9 cellular contexts compared by ENCODE assay signal in genomic region chr11:112837162-112837826, GRCh38.
DNase-seq lines count a peak whose midpoint lies in the region; ATAC-seq and TF ChIP-seq lines count a peak whose summit lies in the region.
"Had no signal": no experiment of that assay in that cellular context is flagged by ENCODE, and none has a peak within 500 bp of the region (broad histone marks: within the 10 kb centered on the region; RNA-seq: fewer than 3 reads in every experiment).

No MANE protein-coding gene starts in this region.

- no peaks in the 10 kb centered on the region for H3K9me3 ChIP-seq in mammary epithelial cell (replicated peaks; ENCODE audit: insufficient read depth, low read length)
- H3K9me3 ChIP-seq in Panc1 (ENCODE audit: control insufficient read depth, insufficient read depth, low read depth, low read length), result no peaks in the 10 kb centered on the region
- H3K9me3 ChIP-seq in thyroid gland, result no peaks in the 10 kb centered on the region
- H3K9me3 ChIP-seq: BLaER1 treated with 17β-estradiol and CSF1 and Interleukin-3, amounts not matched to agents 10 nM and 100 nM had no signal

- H3K27me3 Mint-ChIP-seq in MCF 10A (ENCODE audit: insufficient read depth, unreplicated experiment), result peaks cover 15% of the 10 kb centered on the region
- H3K27me3 Mint-ChIP-seq in stimulated activated naive B cell treated with anti-CD40 and anti-IgM and Interleukin-4, amounts not matched to agents 10 μg/mL and 1 μg/mL and 100 μg/mL, for 72 hours, result no peaks in the 10 kb centered on the region

- H3K4me1 Mint-ChIP-seq in MCF 10A (ENCODE audit: insufficient read depth, unreplicated experiment), result no peaks in the 10 kb centered on the region
- H3K4me1 Mint-ChIP-seq in stimulated activated naive B cell treated with anti-CD40 and anti-IgM and Interleukin-4, amounts not matched to agents 10 μg/mL and 1 μg/mL and 100 μg/mL, for 72 hours, result no peaks in the 10 kb centered on the region

- in situ Hi-C loops in mammary epithelial cell (cut with MboI; ENCODE audit: low sequenced_read_pairs in 2 of 2) (no loop called here), Panc1 (cut with HindIII; ENCODE audit: low pct_unique_long_range_greater_than_20kb, low sequenced_read_pairs) (no loop called here)

- CTCF ChIA-PET in MCF 10A (lab: Yijun Ruan, JAX), result interaction anchor here (0.6 to 2.7 kb wide), 10 partner anchors 13 to 453 kb away, joined by 3 to 14 read pairs (median 3); no protein-coding TSS in a partner anchor
- CTCF ChIA-PET in mammary epithelial cell (lab: Charles Lee; ENCODE audit: low non-redundant PET), result no interaction called here
- CTCF ChIA-PET in Panc1 (lab: Charles Lee), result no interaction called here

- WGBS in mammary epithelial cell (ENCODE audit: low coverage, missing lambda C conversion rate), result 92% methylated on average over 8 of the region's 8 CpGs
- 38 to 48% methylated on average over 4 to 8 of the region's 8 CpGs for WGBS in thyroid gland, 2 donors

- no peaks in the 10 kb centered on the region for H3K79me2 ChIP-seq in mammary epithelial cell (ENCODE audit: insufficient read depth, low read length)

- peak; percentile 33 for DNase-seq in MCF 10A (ENCODE audit: unreplicated experiment)
- no peak for DNase-seq in mammary epithelial cell
- DNase-seq in Panc1 (ENCODE audit: low read depth, low spot score), result no peak
- DNase-seq in left cardiac atrium, result no peak
- peak; percentile 53 to 59 for DNase-seq in thyroid gland
- no peak for DNase-seq in stimulated activated naive B cell treated with anti-CD40 and anti-IgM and Interleukin-4, amounts not matched to agents 10 μg/mL and 1 μg/mL and 100 μg/mL, for 72 hours
- DNase-seq in kidney tubule cell (ENCODE audit: low spot score), result no peak
- no peak for DNase-seq in middle frontal gyrus (ENCODE audit: extremely low spot score, low spot score)

- intact Hi-C loops in MCF 10A (cut with micrococcal nuclease), result loop anchor here (1.0 kb wide), 2 partner anchors 277 to 452 kb away; no protein-coding TSS in a partner anchor
- intact Hi-C loops in mammary epithelial cell (cut with micrococcal nuclease), result loop anchor here (1.0 kb wide), 1 partner anchor 277 kb away; no protein-coding TSS in a partner anchor
- intact Hi-C loops in Panc1 (cut with micrococcal nuclease; ENCODE audit: unreplicated experiment), result no loop called here
- intact Hi-C loops in left cardiac atrium (cut with DNase I), result loop anchor here in 1 of 2 donors (2.0 to 10.0 kb wide), 2 partner anchors 124 to 278 kb away; partner anchors contain the start of gene NCAM1
- intact Hi-C loops in thyroid gland (cut with DNase I), result no loop called here

- POLR2A ChIA-PET in MCF 10A (lab: Yijun Ruan, JAX) (interaction anchor here (0.7 to 0.9 kb wide), 2 partner anchors 137 to 177 kb away, joined by 3 to 5 read pairs; no protein-coding TSS in a partner anchor), Panc1 (lab: Charles Lee) (no interaction called here)

- no peak overlapping the region for H3K4me3 ChIP-seq in mammary epithelial cell (replicated peaks in 1 of 3; ENCODE audit: insufficient read depth in 1 of 3, low read depth in 2 of 3, low read length in 3 of 3)
- no peak overlapping the region for H3K4me3 ChIP-seq in Panc1 (ENCODE audit: low read depth in 2 of 2, low read length in 2 of 2)
- H3K4me3 ChIP-seq in thyroid gland (replicated peaks in 1 of 3), result no peak overlapping the region
- H3K4me3 ChIP-seq: BLaER1 treated with 17β-estradiol and CSF1 and Interleukin-3, amounts not matched to agents 10 nM and 100 nM had no signal

- no peaks in the 10 kb centered on the region for H3K9me3 Mint-ChIP-seq in MCF 10A (ENCODE audit: unreplicated experiment)
- peaks cover 0 to 7% of the 10 kb centered on the region in 2 donors for H3K9me3 Mint-ChIP-seq in stimulated activated naive B cell treated with anti-CD40 and anti-IgM and Interleukin-4, amounts not matched to agents 10 μg/mL and 1 μg/mL and 100 μg/mL, for 72 hours

- peaks cover 7% of the 10 kb centered on the region for H3K36me3 Mint-ChIP-seq in MCF 10A (ENCODE audit: insufficient read depth, unreplicated experiment)
- H3K36me3 Mint-ChIP-seq in stimulated activated naive B cell treated with anti-CD40 and anti-IgM and Interleukin-4, amounts not matched to agents 10 μg/mL and 1 μg/mL and 100 μg/mL, for 72 hours, result no peaks in the 10 kb centered on the region

- H4K20me1 ChIP-seq in mammary epithelial cell (ENCODE audit: insufficient read depth, low read length), result no peaks in the 10 kb centered on the region
- H4K20me1 ChIP-seq: BLaER1 treated with 17β-estradiol and CSF1 and Interleukin-3, amounts not matched to agents 10 nM and 100 nM had no signal

- H3K27ac ChIP-seq in mammary epithelial cell (ENCODE audit: insufficient read depth, low read depth, low read length) (no peak overlapping the region), Panc1 (ENCODE audit: low read length) (no peak overlapping the region), thyroid gland (no peak overlapping the region)
- H3K27ac ChIP-seq: BLaER1 treated with 17β-estradiol and CSF1 and Interleukin-3, amounts not matched to agents 10 nM and 100 nM had no signal

- no peak overlapping the region for H3K4me3 Mint-ChIP-seq in MCF 10A (ENCODE audit: unreplicated experiment)
- no peak overlapping the region for H3K4me3 Mint-ChIP-seq in stimulated activated naive B cell treated with anti-CD40 and anti-IgM and Interleukin-4, amounts not matched to agents 10 μg/mL and 1 μg/mL and 100 μg/mL, for 72 hours

- H3K4me2 ChIP-seq in mammary epithelial cell (ENCODE audit: insufficient read depth, low read depth, low read length), result no peak overlapping the region
- H3K4me2 ChIP-seq: BLaER1 treated with 17β-estradiol and CSF1 and Interleukin-3, amounts not matched to agents 10 nM and 100 nM had no signal

- dilution Hi-C loops in mammary epithelial cell (cut with HindIII; ENCODE audit: low sequenced_read_pairs), result no loop called here

- H3K4me1 ChIP-seq in mammary epithelial cell (ENCODE audit: insufficient read depth, low read length) (peaks cover 8% of the 10 kb centered on the region), Panc1 (ENCODE audit: control insufficient read depth, insufficient read depth, low read length) (no peaks in the 10 kb centered on the region), thyroid gland (peaks cover 0 to 11% of the 10 kb centered on the region in 2 donors)

- H3K27me3 ChIP-seq in mammary epithelial cell (ENCODE audit: insufficient read depth, low read length), result no peaks in the 10 kb centered on the region
- no peaks in the 10 kb centered on the region; the same call in 1 of the 2 replicates for H3K27me3 ChIP-seq in Panc1 (ENCODE audit: control insufficient read depth, insufficient read depth, low read length)
- H3K27me3 ChIP-seq in thyroid gland, result no peaks in the 10 kb centered on the region
- H3K27me3 ChIP-seq: BLaER1 treated with 17β-estradiol and CSF1 and Interleukin-3, amounts not matched to agents 10 nM and 100 nM had no signal

- BruUV-seq in MCF 10A (replicated peaks; lab: Mats Ljungman, UMichigan) (no TSS peak), mammary epithelial cell (replicated peaks; lab: Mats Ljungman, UMichigan) (no TSS peak), Panc1 (replicated peaks; lab: Mats Ljungman, UMichigan) (no TSS peak)

- no peak overlapping the region for H3K9ac ChIP-seq in mammary epithelial cell (ENCODE audit: insufficient read depth, low read length)
- H3K9ac ChIP-seq: BLaER1 treated with 17β-estradiol and CSF1 and Interleukin-3, amounts not matched to agents 10 nM and 100 nM had no signal

- TF ChIP-seq POLR2A in thyroid gland (IDR thresholded peaks at IDR 0.05), result no peak

- no peak overlapping the region for H2AFZ ChIP-seq in mammary epithelial cell (ENCODE audit: low read depth, low read length)

- ATAC-seq in Panc1 (no peak), left cardiac atrium (peak; percentile 48 to 64)
- ATAC-seq in stimulated activated naive B cell treated with anti-CD40 and anti-IgM and Interleukin-4, amounts not matched to agents 10 μg/mL and 1 μg/mL and 100 μg/mL, for 72 hours (replicated peaks), result no peak

- H3K27ac Mint-ChIP-seq in MCF 10A (ENCODE audit: low read depth, unreplicated experiment), result no peak overlapping the region
- H3K27ac Mint-ChIP-seq in stimulated activated naive B cell treated with anti-CD40 and anti-IgM and Interleukin-4, amounts not matched to agents 10 μg/mL and 1 μg/mL and 100 μg/mL, for 72 hours, result no peak overlapping the region

- peak; percentile 12 for TF ChIP-seq CTCF in MCF 10A (IDR thresholded peaks at IDR 0.05; ENCODE audit: unreplicated experiment)
- peak in 1 of 2 donors; percentile 29 for TF ChIP-seq CTCF in mammary epithelial cell (conservative IDR thresholded peaks at IDR 0.05 in 1 of 2, IDR thresholded peaks at IDR 0.05 in 1 of 2; ENCODE audit: extremely low read depth in 1 of 2, insufficient read depth in 1 of 2, low read depth in 1 of 2, low read length in 2 of 2)
- 0 out of 2 replicates have a peak, but pooled peaks have one; percentile 35 for TF ChIP-seq CTCF in Panc1 (IDR thresholded peaks at IDR 0.05)
- peak in 4 of 6 experiments; percentile 35 to 54 (median 44) for TF ChIP-seq CTCF in thyroid gland (IDR thresholded peaks at IDR 0.05)

- H3K36me3 ChIP-seq in mammary epithelial cell (ENCODE audit: insufficient read depth, low read length), result no peaks in the 10 kb centered on the region
- H3K36me3 ChIP-seq in Panc1 (ENCODE audit: control insufficient read depth, insufficient read depth, low read length), result no peaks in the 10 kb centered on the region
- no peaks in the 10 kb centered on the region for H3K36me3 ChIP-seq in thyroid gland
- H3K36me3 ChIP-seq: BLaER1 treated with 17β-estradiol and CSF1 and Interleukin-3, amounts not matched to agents 10 nM and 100 nM had no signal

Comparison
In these comparisons a context has a peak if more than half of its experiments do, and no peak if none do; other contexts are left out.
1. DNase-seq: peak in MCF 10A (single experiment) and thyroid gland (2 of 2); none in mammary epithelial cell (single experiment), Panc1 (single experiment), left cardiac atrium (single experiment), stimulated activated naive B cell treated with anti-CD40 and anti-IgM and Interleukin-4, amounts not matched to agents 10 μg/mL and 1 μg/mL and 100 μg/mL, for 72 hours (single experiment), kidney tubule cell (single experiment) and middle frontal gyrus (single experiment).
2. ATAC-seq: peak in left cardiac atrium (2 of 2); none in Panc1 (single experiment) and stimulated activated naive B cell treated with anti-CD40 and anti-IgM and Interleukin-4, amounts not matched to agents 10 μg/mL and 1 μg/mL and 100 μg/mL, for 72 hours (0 of 2).
3. intact Hi-C loops: an anchor here in MCF 10A (1.0 kb wide) and mammary epithelial cell (1.0 kb wide); none called in Panc1 and thyroid gland.